Comparison of ENCODE assay signal across 8 cellular contexts in the genomic region with DNA sequence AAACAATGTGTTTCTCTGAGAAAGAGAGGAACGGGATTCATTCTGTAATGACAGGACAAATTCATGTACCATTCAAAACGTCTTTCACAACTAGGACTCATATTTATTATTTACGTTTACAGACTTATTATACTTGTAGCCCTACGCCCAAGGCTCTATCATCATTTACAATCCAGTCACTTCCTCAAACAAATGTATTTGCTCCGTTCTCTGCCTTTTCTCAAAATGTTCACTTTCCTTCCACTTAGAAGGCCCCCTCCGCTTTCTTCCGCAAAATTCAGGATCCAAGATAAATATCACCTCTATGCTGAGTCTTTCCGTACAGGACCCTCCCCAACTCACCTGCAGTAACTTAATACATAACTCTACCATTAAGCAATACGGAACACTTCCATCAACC. TPM values are rescaled to one million over a fixed set of nuclear protein-coding genes. Genes with fewer than 3 reads are reported as not detected.
A peak's percentile ranks its signal among the peaks of the same experiment; 100 is the strongest.
DNase-seq lines count a peak whose midpoint lies in the region; ATAC-seq, FAIRE-seq and TF ChIP-seq lines count a peak whose summit lies in the region.

No MANE protein-coding gene starts in this region.

- WGBS in pancreas, 2 donors, result 1% methylated on average over 9 of the region's 9 CpGs

- no peaks in the 10 kb centered on the region for H3K27me3 ChIP-seq in CD8-positive, alpha-beta memory T cell (ENCODE audit: insufficient read depth, low read length, poor library complexity, severe bottlenecking)
- no peaks in the 10 kb centered on the region for H3K27me3 ChIP-seq in pancreas

- TF ChIP-seq CTCF in epithelial cell of proximal tubule (conservative IDR thresholded peaks at IDR 0.05; ENCODE audit: low read depth, low read length) (no peak), pancreas (IDR thresholded peaks at IDR 0.05) (no peak)

- POLR2A ChIA-PET in CD8-positive, alpha-beta memory T cell (lab: Charles Lee), result interaction anchor here (1.8 kb wide), 1 partner anchor 21 kb away, joined by 6 read pairs; no protein-coding TSS in a partner anchor

- peak overlapping the region; percentile 97 for H3K4me3 ChIP-seq in CD8-positive, alpha-beta memory T cell (ENCODE audit: low read length)
- H3K4me3 ChIP-seq in epithelial cell of proximal tubule (ENCODE audit: low read depth, low read length) (peak overlapping the region; percentile 83), pancreas (peak overlapping the region; percentile 66 to 86 (median 74))

- peaks cover 0 to 6% (median 0%) of the 10 kb centered on the region in 5 donors for H3K9me3 Mint-ChIP-seq in CD8-positive, alpha-beta memory T cell

- H3K9me3 ChIP-seq in CD8-positive, alpha-beta memory T cell (ENCODE audit: low read length), result no peaks in the 10 kb centered on the region
- no peaks in the 10 kb centered on the region for H3K9me3 ChIP-seq in pancreas

- peak in 1 of 4 donors; percentile 5 for ATAC-seq in pancreas
- no peak for ATAC-seq in GM21381 (IDR thresholded peaks at IDR 0.05; ENCODE audit: unreplicated experiment)

- intact Hi-C loops in pancreas (cut with DNase I), result no loop called here

- no peaks in the 10 kb centered on the region for H3K27me3 Mint-ChIP-seq in CD8-positive, alpha-beta memory T cell

- peaks cover 13 to 40% (median 21%) of the 10 kb centered on the region in 3 donors for H3K4me1 Mint-ChIP-seq in CD8-positive, alpha-beta memory T cell

- H3K4me3 Mint-ChIP-seq in CD8-positive, alpha-beta memory T cell, result no peak overlapping the region

- FAIRE-seq in pancreas (lab: Jason Lieb, UNC), result no peak

- DNase-seq in CD8-positive, alpha-beta memory T cell, result peak in 1 of 5 donors; percentile 1
- DNase-seq in NOMO-1 treated with DMSO at 0.1 percent for 48 hours (lab: John Stamatoyannopoulos, UW; ENCODE audit: unreplicated experiment), result peak; percentile 60
- DNase-seq in epithelial cell of proximal tubule (ENCODE audit: low read depth), result no peak
- no peak for DNase-seq in pancreas
- DNase-seq in NCI-H187 treated with DMSO at 0.1 percent for 48 hours (lab: John Stamatoyannopoulos, UW), result no peak
- no peak for DNase-seq in islet precursor cell
- DNase-seq in A172 (ENCODE audit: low spot score), result no peak

- no peak overlapping the region for H3K27ac Mint-ChIP-seq in CD8-positive, alpha-beta memory T cell

- peak overlapping the region; percentile 94 for H3K27ac ChIP-seq in CD8-positive, alpha-beta memory T cell (ENCODE audit: low read depth, low read length)
- peak overlapping the region in 3 of 4 donors; percentile 83 to 94 (median 89) for H3K27ac ChIP-seq in pancreas

- peaks cover 3 to 30% (median 6%) of the 10 kb centered on the region in 3 donors for H3K36me3 Mint-ChIP-seq in CD8-positive, alpha-beta memory T cell

- CTCF ChIA-PET in CD8-positive, alpha-beta memory T cell (lab: Charles Lee), result interaction anchor here (2.2 kb wide), 1 partner anchor 95 kb away, joined by 8 read pairs; no protein-coding TSS in a partner anchor

- H3K36me3 ChIP-seq in CD8-positive, alpha-beta memory T cell (ENCODE audit: insufficient read depth, low read length), result peaks cover 14% of the 10 kb centered on the region
- H3K36me3 ChIP-seq in pancreas, result peaks cover 0 to 4% (median 0%) of the 10 kb centered on the region in 3 donors

- H3K4me1 ChIP-seq in CD8-positive, alpha-beta memory T cell (ENCODE audit: insufficient read depth, low read length), result peaks cover 36% of the 10 kb centered on the region
- peaks cover 17 to 25% (median 20%) of the 10 kb centered on the region in 3 donors for H3K4me1 ChIP-seq in pancreas

RNA-seq across cellular contexts. Expression of a gene that starts 0.7 kb away (rescaled TPM):
- 100 to 1,000 TPM; 145 to 154 TPM for total RNA-seq in CD8-positive, alpha-beta memory T cell
- 84.9 TPM for polyA plus RNA-seq in CD8-positive, alpha-beta memory T cell
- total RNA-seq in epithelial cell of proximal tubule (80.3 and 86.5 TPM in 2 replicates), pancreas (10 to 100 TPM; 30.7 to 67.0 (median 36.1) TPM)
- 10 to 100 TPM; 37.5 to 48.3 TPM for polyA plus RNA-seq in pancreas
- 100.0 and 130 TPM in 2 replicates for total RNA-seq in A172 (2014; rRNA removed; shearing (Covaris generic))
